9 cellular contexts compared by ENCODE assay signal in the genomic region with DNA sequence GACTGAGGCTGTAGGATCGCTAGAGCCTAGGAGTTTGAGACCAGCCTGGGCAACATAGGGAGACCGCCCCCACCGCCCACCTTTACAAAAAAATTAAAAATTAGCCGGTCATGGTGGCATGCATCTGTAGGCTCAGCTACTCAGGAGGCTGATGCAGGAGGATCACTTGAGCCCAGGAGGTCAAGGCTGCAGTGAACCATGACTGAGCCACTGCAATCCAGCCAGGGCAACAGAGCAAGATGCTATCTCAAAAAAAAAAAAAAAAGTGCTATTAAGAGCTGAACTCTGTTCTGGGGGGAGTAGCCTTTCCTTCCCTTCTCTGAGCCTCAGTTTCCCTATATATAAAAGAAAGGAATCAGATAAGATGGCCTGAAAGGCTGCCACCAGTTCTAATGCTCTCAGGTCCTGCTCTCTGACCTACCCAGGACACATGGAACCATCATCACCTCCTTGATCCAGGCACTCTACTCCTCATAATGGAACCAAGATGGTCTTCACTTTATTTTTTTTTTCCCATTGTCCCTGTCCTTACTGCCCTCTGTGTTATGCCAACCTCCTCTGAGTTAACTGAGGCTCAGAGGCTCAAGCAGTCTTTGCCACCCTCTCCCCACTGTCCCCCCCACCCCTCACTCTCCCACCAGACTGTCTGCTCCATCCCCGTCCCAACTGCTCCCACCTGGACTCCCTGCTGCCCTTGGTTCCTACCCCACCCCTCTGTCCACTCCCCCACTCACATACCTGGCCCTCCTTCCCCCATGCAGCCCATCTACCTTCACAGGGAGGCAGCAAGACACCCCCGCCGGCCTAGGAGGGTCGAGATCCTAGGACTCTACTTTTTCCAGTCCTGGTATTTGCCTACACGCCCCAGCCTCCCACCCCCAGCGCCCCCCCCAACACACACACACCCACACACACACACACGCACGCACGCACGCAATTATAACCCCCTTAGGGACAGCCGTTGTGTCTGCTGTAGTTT. TPM values are rescaled to one million over a fixed set of nuclear protein-coding genes. Genes with fewer than 3 reads are reported as not detected.
A peak's percentile ranks its signal among the peaks of the same experiment; 100 is the strongest.
DNase-seq lines count a peak whose midpoint lies in the region; ATAC-seq and TF ChIP-seq lines count a peak whose summit lies in the region.
"Had no signal": no experiment of that assay in that cellular context is flagged by ENCODE, and none has a peak within 500 bp of the region (broad histone marks: within the 10 kb centered on the region; RNA-seq: fewer than 3 reads in every experiment).

No MANE protein-coding gene starts in this region.

- H3K9me3 ChIP-seq in BE2C (no peaks in the 10 kb centered on the region), Loucy (ENCODE audit: insufficient read depth, low read depth, low read length) (no peaks in the 10 kb centered on the region)

- peak overlapping the region; percentile 97 to 98 for H3K27ac Mint-ChIP-seq in natural killer cell treated with Interleukin-12 subunit alpha and Interleukin-12 subunit beta and Interleukin-15 and Interleukin-18, amount 100 ng/mL, for 72 hours
- H3K27ac Mint-ChIP-seq: nephron progenitor cell had no signal

- H3K4me2 ChIP-seq in Loucy (ENCODE audit: low read depth, low read length, poor library complexity, severe bottlenecking) = peak overlapping the region; percentile 91

- H3K9me3 Mint-ChIP-seq in natural killer cell treated with Interleukin-12 subunit alpha and Interleukin-12 subunit beta and Interleukin-15 and Interleukin-18, amount 100 ng/mL, for 72 hours = no peaks in the 10 kb centered on the region
- H3K9me3 Mint-ChIP-seq: nephron progenitor cell had no signal

- H3K36me3 ChIP-seq in BE2C = no peaks in the 10 kb centered on the region
- H3K36me3 ChIP-seq in Loucy (ENCODE audit: insufficient read depth, low read length) = no peaks in the 10 kb centered on the region

- H3K27me3 ChIP-seq in BE2C (no peaks in the 10 kb centered on the region), Loucy (ENCODE audit: insufficient read depth, low read length, poor library complexity, severe bottlenecking) (no peaks in the 10 kb centered on the region)

- TF ChIP-seq CTCF in BE2C (IDR thresholded peaks at IDR 0.05; ENCODE audit: low read depth, low read length) (no peak), Loucy (conservative IDR thresholded peaks at IDR 0.05; ENCODE audit: low read length) (no peak), choroid plexus epithelial cell (conservative IDR thresholded peaks at IDR 0.05; ENCODE audit: low read depth, low read length) (no peak)

- H3K4me1 ChIP-seq in BE2C (peaks cover 12% of the 10 kb centered on the region), Loucy (ENCODE audit: insufficient read depth, low read length, poor library complexity, severe bottlenecking) (peaks cover 23% of the 10 kb centered on the region)

- DNase-seq in BE2C = no peak
- DNase-seq in choroid plexus epithelial cell (ENCODE audit: low read depth) = no peak
- no peak for DNase-seq in natural killer cell treated with Interleukin-12 subunit alpha and Interleukin-12 subunit beta and Interleukin-15 and Interleukin-18, amount 100 ng/mL, for 72 hours (ENCODE audit: low spot score)
- DNase-seq in NOMO-1 (lab: John Stamatoyannopoulos, UW; ENCODE audit: unreplicated experiment in 2 of 2) = no peak
- no peak for DNase-seq in AG08395 (ENCODE audit: low spot score)

- peaks cover 29 to 32% of the 10 kb centered on the region in 2 donors for H3K4me1 Mint-ChIP-seq in natural killer cell treated with Interleukin-12 subunit alpha and Interleukin-12 subunit beta and Interleukin-15 and Interleukin-18, amount 100 ng/mL, for 72 hours (ENCODE audit: low read depth in 2 of 2)

- peak overlapping the region; percentile 99 for H2AFZ ChIP-seq in Loucy (ENCODE audit: low read length)

- H3K4me3 ChIP-seq in BE2C (ENCODE audit: low read depth, low read length) (peak overlapping the region; percentile 67), Loucy (ENCODE audit: low read length, poor library complexity, severe bottlenecking) (peak overlapping the region; percentile 77), choroid plexus epithelial cell (ENCODE audit: low read depth, low read length) (peak overlapping the region; percentile 62)

- H3K9ac ChIP-seq in Loucy (ENCODE audit: low read depth, low read length, poor library complexity, severe bottlenecking) = peak overlapping the region; percentile 69

- H3K4me3 Mint-ChIP-seq in natural killer cell treated with Interleukin-12 subunit alpha and Interleukin-12 subunit beta and Interleukin-15 and Interleukin-18, amount 100 ng/mL, for 72 hours = peak overlapping the region; percentile 98

- H3K27me3 Mint-ChIP-seq in natural killer cell treated with Interleukin-12 subunit alpha and Interleukin-12 subunit beta and Interleukin-15 and Interleukin-18, amount 100 ng/mL, for 72 hours = peaks cover 0 to 4% of the 10 kb centered on the region in 2 donors

- H3K79me2 ChIP-seq in Loucy (ENCODE audit: insufficient read depth, low read length) = no peaks in the 10 kb centered on the region

- H3K9me2 ChIP-seq in Loucy (replicated peaks; ENCODE audit: low read depth, low read length) = no peaks in the 10 kb centered on the region

- H3F3A ChIP-seq in Loucy (ENCODE audit: low read depth) = no peaks in the 10 kb centered on the region

- H3K36me3 Mint-ChIP-seq in natural killer cell treated with Interleukin-12 subunit alpha and Interleukin-12 subunit beta and Interleukin-15 and Interleukin-18, amount 100 ng/mL, for 72 hours = no peaks in the 10 kb centered on the region

- no peak for ATAC-seq in natural killer cell treated with Interleukin-12 subunit alpha and Interleukin-12 subunit beta and Interleukin-15 and Interleukin-18, amount 100 ng/mL, for 72 hours
- ATAC-seq in HG03432 (IDR thresholded peaks at IDR 0.05; ENCODE audit: unreplicated experiment) (no peak), GM19324 (IDR thresholded peaks at IDR 0.05; ENCODE audit: low FRiP score, unreplicated experiment) (no peak)

- no peaks in the 10 kb centered on the region for H4K20me1 ChIP-seq in Loucy (ENCODE audit: insufficient read depth, low read length, poor library complexity, severe bottlenecking)

RNA-seq across cellular contexts. Expression of a gene that starts 23.8 kb away (rescaled TPM):
- 2,463 TPM for polyA plus RNA-seq in BE2C (2012; ENCODE audit: insufficient read depth, insufficient read length, low read depth)
- total RNA-seq in natural killer cell treated with Interleukin-12 subunit alpha and Interleukin-12 subunit beta and Interleukin-15 and Interleukin-18, amount 100 ng/mL, for 72 hours = 1,000 to 10,000 TPM; 1,047 to 1,473 TPM

RNA-seq across cellular contexts. Expression of a gene that starts 40.5 kb away (rescaled TPM):
- polyA plus RNA-seq in BE2C (2012; ENCODE audit: insufficient read depth, insufficient read length, low read depth) = not detected
- not detected for total RNA-seq in natural killer cell treated with Interleukin-12 subunit alpha and Interleukin-12 subunit beta and Interleukin-15 and Interleukin-18, amount 100 ng/mL, for 72 hours

RNA-seq across cellular contexts. Expression of a gene that starts 47.3 kb away (rescaled TPM):
- not detected for polyA plus RNA-seq in BE2C (2012; ENCODE audit: insufficient read depth, insufficient read length, low read depth)
- total RNA-seq in natural killer cell treated with Interleukin-12 subunit alpha and Interleukin-12 subunit beta and Interleukin-15 and Interleukin-18, amount 100 ng/mL, for 72 hours = not detected

RNA-seq across cellular contexts. Expression of a gene that starts 52.3 kb away (rescaled TPM):
- polyA plus RNA-seq in BE2C (2012; ENCODE audit: insufficient read depth, insufficient read length, low read depth) = not detected
- total RNA-seq in natural killer cell treated with Interleukin-12 subunit alpha and Interleukin-12 subunit beta and Interleukin-15 and Interleukin-18, amount 100 ng/mL, for 72 hours = not detected
